24 cellular contexts compared by ENCODE assay signal in genomic region chr7:128191136-128191844, GRCh38. TPM values are rescaled to one million over a fixed set of nuclear protein-coding genes. Genes with fewer than 3 reads are reported as not detected.
"Had no signal": no experiment of that assay in that cellular context is flagged by ENCODE, and none has a peak within 500 bp of the region (broad histone marks: within the 10 kb centered on the region; RNA-seq: fewer than 3 reads in every experiment).

No MANE protein-coding gene starts in this region.

- H3K27ac Mint-ChIP-seq: activated CD8-positive, alpha-beta T cell treated with anti-CD3 and anti-CD28 coated beads, Interleukin-2, amount 10 ng/mL, durations not matched to agents 7 days and 5 days; activated naive CD4-positive, alpha-beta T cell treated with anti-CD3 and anti-CD28 coated beads, Interleukin-2, amount 10 ng/mL, durations not matched to agents 7 days and 5 days; dendritic cell treated with granulocyte-macrophage colony-stimulating factor and Interleukin-4, amounts not matched to agents 40 ng/mL and 50 ng/mL, for 4 days; naive thymus-derived CD4-positive, alpha-beta T cell; T-helper 1 cell treated with Interleukin-12 subunit alpha and Interleukin-12 subunit beta and Interleukin-4 antibody, amounts not matched to agents 30 μg/mL and 1 μg/mL, for 36 hours; WTC11 had no signal

- H3K4me1 ChIP-seq: foreskin keratinocyte, lower lobe of right lung, upper lobe of left lung had no signal

- H3K4me3 Mint-ChIP-seq: activated CD8-positive, alpha-beta T cell treated with anti-CD3 and anti-CD28 coated beads, Interleukin-2, amount 10 ng/mL, durations not matched to agents 7 days and 5 days; activated naive CD4-positive, alpha-beta T cell treated with anti-CD3 and anti-CD28 coated beads, Interleukin-2, amount 10 ng/mL, durations not matched to agents 7 days and 5 days; dendritic cell treated with granulocyte-macrophage colony-stimulating factor and Interleukin-4, amounts not matched to agents 40 ng/mL and 50 ng/mL, for 4 days; naive thymus-derived CD4-positive, alpha-beta T cell; neural crest cell; T-helper 1 cell treated with Interleukin-12 subunit alpha and Interleukin-12 subunit beta and Interleukin-4 antibody, amounts not matched to agents 30 μg/mL and 1 μg/mL, for 36 hours; WTC11 had no signal

- ATAC-seq: activated CD8-positive, alpha-beta T cell treated with anti-CD3 and anti-CD28 coated beads, Interleukin-2, amount 10 ng/mL, durations not matched to agents 7 days and 5 days; foreskin keratinocyte; left lobe of liver; lower lobe of right lung; naive thymus-derived CD4-positive, alpha-beta T cell; stimulated activated naive CD8-positive, alpha-beta T cell treated with anti-CD3 and anti-CD28 coated beads, Interleukin-15, Interleukin-2, amounts not matched to agents 100 U/mL and 50 U/mL, for 24 hours had no signal

- DNase-seq: activated CD4-positive, alpha-beta T cell treated with anti-CD3 and anti-CD28 coated beads for 48 hours; activated CD8-positive, alpha-beta T cell treated with anti-CD3 and anti-CD28 coated beads, Interleukin-2, amount 10 ng/mL, durations not matched to agents 7 days and 5 days; activated naive CD4-positive, alpha-beta T cell treated with anti-CD3 and anti-CD28 coated beads, Interleukin-2, amount 10 ng/mL, durations not matched to agents 7 days and 5 days; activated T-cell treated with anti-CD3 and anti-CD28 coated beads, Interleukin-2, amount 50 U/mL, for 48 hours; amygdala; effector CD8-positive, alpha-beta T cell; foreskin keratinocyte; kidney; lower lobe of right lung; occipital lobe; posterior cingulate gyrus; retina; stimulated activated CD4-positive, alpha-beta T cell treated with anti-CD3 and anti-CD28 coated beads, Interleukin-4, amount 100 ng/mL, for 24 hours; stimulated activated naive CD8-positive, alpha-beta T cell treated with anti-CD3 and anti-CD28 coated beads, Interleukin-15, Interleukin-2, amounts not matched to agents 100 U/mL and 50 U/mL, for 24 hours; T1000 had no signal

- H3K36me3 ChIP-seq: cardiac muscle cell, lower lobe of right lung, upper lobe of left lung had no signal

- H3K27ac ChIP-seq: cardiac muscle cell, foreskin keratinocyte, lower lobe of right lung, upper lobe of left lung had no signal

- H3K27me3 ChIP-seq: upper lobe of left lung had no signal

- H3K4me3 ChIP-seq: cardiac muscle cell, lower lobe of right lung, upper lobe of left lung had no signal

- H3K4me1 Mint-ChIP-seq: activated naive CD4-positive, alpha-beta T cell treated with anti-CD3 and anti-CD28 coated beads, Interleukin-2, amount 10 ng/mL, durations not matched to agents 7 days and 5 days; neural crest cell had no signal

RNA-seq across cellular contexts. Expression of gene LEP, which starts 49.8 kb away (rescaled TPM):
- total RNA-seq: activated CD8-positive, alpha-beta T cell treated with anti-CD3 and anti-CD28 coated beads, Interleukin-2, amount 10 ng/mL, durations not matched to agents 7 days and 5 days; cardiac muscle cell; foreskin keratinocyte; glomerular endothelial cell; kidney; left lobe of liver; lower lobe of right lung; neural crest cell; occipital lobe; upper lobe of left lung; WTC11 had no signal
- polyA plus RNA-seq: cardiac muscle cell; foreskin keratinocyte; naive thymus-derived CD4-positive, alpha-beta T cell had no signal
